ENCODE assay signal across 1 cellular context in the genomic region with DNA sequence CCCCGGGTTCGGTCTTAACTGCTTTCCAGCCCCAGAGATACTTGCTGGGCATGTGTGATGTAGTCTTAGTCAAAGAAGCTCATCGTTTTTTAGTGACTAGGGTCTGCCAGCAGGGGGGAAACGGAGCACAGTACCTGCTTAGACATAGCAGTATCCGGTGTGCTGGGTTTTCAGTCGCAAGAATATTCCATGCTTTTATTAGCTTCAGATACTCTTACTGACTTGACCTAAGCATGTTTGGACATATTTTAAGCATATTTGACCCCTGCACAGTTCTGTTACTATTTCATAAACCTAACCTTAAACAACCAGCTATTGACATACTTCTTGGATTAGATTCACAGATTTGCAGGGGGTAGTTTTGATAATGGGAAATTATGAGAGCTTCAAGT.
A peak's percentile ranks its signal among the peaks of the same experiment; 100 is the strongest.
TF ChIP-seq lines count a peak whose summit lies in the region.

No MANE protein-coding gene starts in this region.

TF ChIP-seq in K562, 482 proteins besides CTCF, POLR2A, EP300 and RAD21 (continued from another document and continues in another):
- TF ChIP-seq, protein P1, sequence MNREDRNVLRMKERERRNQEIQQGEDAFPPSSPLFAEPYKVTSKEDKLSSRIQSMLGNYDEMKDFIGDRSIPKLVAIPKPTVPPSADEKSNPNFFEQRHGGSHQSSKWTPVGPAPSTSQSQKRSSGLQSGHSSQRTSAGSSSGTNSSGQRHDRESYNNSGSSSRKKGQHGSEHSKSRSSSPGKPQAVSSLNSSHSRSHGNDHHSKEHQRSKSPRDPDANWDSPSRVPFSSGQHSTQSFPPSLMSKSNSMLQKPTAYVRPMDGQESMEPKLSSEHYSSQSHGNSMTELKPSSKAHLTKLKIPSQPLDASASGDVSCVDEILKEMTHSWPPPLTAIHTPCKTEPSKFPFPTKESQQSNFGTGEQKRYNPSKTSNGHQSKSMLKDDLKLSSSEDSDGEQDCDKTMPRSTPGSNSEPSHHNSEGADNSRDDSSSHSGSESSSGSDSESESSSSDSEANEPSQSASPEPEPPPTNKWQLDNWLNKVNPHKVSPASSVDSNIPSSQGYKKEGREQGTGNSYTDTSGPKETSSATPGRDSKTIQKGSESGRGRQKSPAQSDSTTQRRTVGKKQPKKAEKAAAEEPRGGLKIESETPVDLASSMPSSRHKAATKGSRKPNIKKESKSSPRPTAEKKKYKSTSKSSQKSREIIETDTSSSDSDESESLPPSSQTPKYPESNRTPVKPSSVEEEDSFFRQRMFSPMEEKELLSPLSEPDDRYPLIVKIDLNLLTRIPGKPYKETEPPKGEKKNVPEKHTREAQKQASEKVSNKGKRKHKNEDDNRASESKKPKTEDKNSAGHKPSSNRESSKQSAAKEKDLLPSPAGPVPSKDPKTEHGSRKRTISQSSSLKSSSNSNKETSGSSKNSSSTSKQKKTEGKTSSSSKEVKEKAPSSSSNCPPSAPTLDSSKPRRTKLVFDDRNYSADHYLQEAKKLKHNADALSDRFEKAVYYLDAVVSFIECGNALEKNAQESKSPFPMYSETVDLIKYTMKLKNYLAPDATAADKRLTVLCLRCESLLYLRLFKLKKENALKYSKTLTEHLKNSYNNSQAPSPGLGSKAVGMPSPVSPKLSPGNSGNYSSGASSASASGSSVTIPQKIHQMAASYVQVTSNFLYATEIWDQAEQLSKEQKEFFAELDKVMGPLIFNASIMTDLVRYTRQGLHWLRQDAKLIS (CRISPR knock-in tag; IDR thresholded peaks at IDR 0.05), result no peak
- TF ChIP-seq ZNF444 (CRISPR knock-in tag; IDR thresholded peaks at IDR 0.05) (no peak), PTBP1 (IDR thresholded peaks at IDR 0.05; ENCODE audit: low read depth, low read length) (no peak), RBM25 (IDR thresholded peaks at IDR 0.05; ENCODE audit: low read depth, low read length, severe bottlenecking) (no peak), ZBTB7A (IDR thresholded peaks at IDR 0.05; ENCODE audit: borderline replicate concordance, control insufficient read depth, low read depth, low read length) (peak; percentile 61), ADNP (tag; IDR thresholded peaks at IDR 0.05) (no peak), ZNF445 (CRISPR knock-in tag; IDR thresholded peaks at IDR 0.05; ENCODE audit: low read depth) (no peak), ZNF830 (CRISPR knock-in tag; IDR thresholded peaks at IDR 0.05) (no peak), MAFF (IDR thresholded peaks at IDR 0.05; ENCODE audit: low read length) (no peak), JUNB (CRISPR knock-in tag; conservative IDR thresholded peaks at IDR 0.05) (no peak), MXI1 (IDR thresholded peaks at IDR 0.05; ENCODE audit: low read depth, low read length) (no peak), FOXP1 (CRISPR knock-in tag; IDR thresholded peaks at IDR 0.05) (no peak), BACH1 (tag; IDR thresholded peaks at IDR 0.05) (no peak), DIDO1 (tag; IDR thresholded peaks at IDR 0.05; ENCODE audit: low read depth) (no peak), TFAM (CRISPR knock-in tag; conservative IDR thresholded peaks at IDR 0.05) (no peak), ILF3 (IDR thresholded peaks at IDR 0.05; ENCODE audit: borderline replicate concordance) (0 out of 2 replicates have a peak, but pooled peaks have one; percentile 77), BRF1 (IDR thresholded peaks at IDR 0.05; ENCODE audit: borderline replicate concordance, extremely low read depth, insufficient read length) (no peak), ZNF133 (CRISPR knock-in tag; IDR thresholded peaks at IDR 0.05) (no peak), ZEB2 (IDR thresholded peaks at IDR 0.05) (no peak), RUNX1 (IDR thresholded peaks at IDR 0.05; ENCODE audit: low read depth) (no peak), GABPA (tag; conservative IDR thresholded peaks at IDR 0.05; ENCODE audit: low read depth) (no peak), FOS (IDR thresholded peaks at IDR 0.05; ENCODE audit: extremely low read depth, insufficient read length) (no peak), TGIF2 (CRISPR knock-in tag; IDR thresholded peaks at IDR 0.05) (no peak), NR2C2 (CRISPR knock-in tag; IDR thresholded peaks at IDR 0.05) (no peak), NR2C2 (tag; IDR thresholded peaks at IDR 0.05) (no peak), ZNF146 (CRISPR knock-in tag; IDR thresholded peaks at IDR 0.05; ENCODE audit: unreplicated experiment) (no peak), SNRNP70 (optimal IDR thresholded peaks at IDR 0.05; ENCODE audit: low read depth, low read length) (no peak), ZNF644 (tag; IDR thresholded peaks at IDR 0.05; ENCODE audit: low read depth) (no peak)
- TF ChIP-seq, protein P2, sequence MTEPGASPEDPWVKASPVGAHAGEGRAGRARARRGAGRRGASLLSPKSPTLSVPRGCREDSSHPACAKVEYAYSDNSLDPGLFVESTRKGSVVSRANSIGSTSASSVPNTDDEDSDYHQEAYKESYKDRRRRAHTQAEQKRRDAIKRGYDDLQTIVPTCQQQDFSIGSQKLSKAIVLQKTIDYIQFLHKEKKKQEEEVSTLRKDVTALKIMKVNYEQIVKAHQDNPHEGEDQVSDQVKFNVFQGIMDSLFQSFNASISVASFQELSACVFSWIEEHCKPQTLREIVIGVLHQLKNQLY (CRISPR knock-in tag; conservative IDR thresholded peaks at IDR 0.05), result no peak
- TF ChIP-seq, protein P3, sequence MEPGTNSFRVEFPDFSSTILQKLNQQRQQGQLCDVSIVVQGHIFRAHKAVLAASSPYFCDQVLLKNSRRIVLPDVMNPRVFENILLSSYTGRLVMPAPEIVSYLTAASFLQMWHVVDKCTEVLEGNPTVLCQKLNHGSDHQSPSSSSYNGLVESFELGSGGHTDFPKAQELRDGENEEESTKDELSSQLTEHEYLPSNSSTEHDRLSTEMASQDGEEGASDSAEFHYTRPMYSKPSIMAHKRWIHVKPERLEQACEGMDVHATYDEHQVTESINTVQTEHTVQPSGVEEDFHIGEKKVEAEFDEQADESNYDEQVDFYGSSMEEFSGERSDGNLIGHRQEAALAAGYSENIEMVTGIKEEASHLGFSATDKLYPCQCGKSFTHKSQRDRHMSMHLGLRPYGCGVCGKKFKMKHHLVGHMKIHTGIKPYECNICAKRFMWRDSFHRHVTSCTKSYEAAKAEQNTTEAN (CRISPR knock-in tag; IDR thresholded peaks at IDR 0.05), result no peak
- TF ChIP-seq, protein P4, sequence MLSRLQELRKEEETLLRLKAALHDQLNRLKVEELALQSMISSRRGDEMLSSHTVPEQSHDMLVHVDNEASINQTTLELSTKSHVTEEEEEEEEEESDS (CRISPR knock-in tag; IDR thresholded peaks at IDR 0.05), result no peak
- TF ChIP-seq, protein P5, sequence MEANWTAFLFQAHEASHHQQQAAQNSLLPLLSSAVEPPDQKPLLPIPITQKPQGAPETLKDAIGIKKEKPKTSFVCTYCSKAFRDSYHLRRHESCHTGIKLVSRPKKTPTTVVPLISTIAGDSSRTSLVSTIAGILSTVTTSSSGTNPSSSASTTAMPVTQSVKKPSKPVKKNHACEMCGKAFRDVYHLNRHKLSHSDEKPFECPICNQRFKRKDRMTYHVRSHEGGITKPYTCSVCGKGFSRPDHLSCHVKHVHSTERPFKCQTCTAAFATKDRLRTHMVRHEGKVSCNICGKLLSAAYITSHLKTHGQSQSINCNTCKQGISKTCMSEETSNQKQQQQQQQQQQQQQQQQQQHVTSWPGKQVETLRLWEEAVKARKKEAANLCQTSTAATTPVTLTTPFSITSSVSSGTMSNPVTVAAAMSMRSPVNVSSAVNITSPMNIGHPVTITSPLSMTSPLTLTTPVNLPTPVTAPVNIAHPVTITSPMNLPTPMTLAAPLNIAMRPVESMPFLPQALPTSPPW (CRISPR knock-in tag; IDR thresholded peaks at IDR 0.05), result no peak
- TF ChIP-seq, protein P6, sequence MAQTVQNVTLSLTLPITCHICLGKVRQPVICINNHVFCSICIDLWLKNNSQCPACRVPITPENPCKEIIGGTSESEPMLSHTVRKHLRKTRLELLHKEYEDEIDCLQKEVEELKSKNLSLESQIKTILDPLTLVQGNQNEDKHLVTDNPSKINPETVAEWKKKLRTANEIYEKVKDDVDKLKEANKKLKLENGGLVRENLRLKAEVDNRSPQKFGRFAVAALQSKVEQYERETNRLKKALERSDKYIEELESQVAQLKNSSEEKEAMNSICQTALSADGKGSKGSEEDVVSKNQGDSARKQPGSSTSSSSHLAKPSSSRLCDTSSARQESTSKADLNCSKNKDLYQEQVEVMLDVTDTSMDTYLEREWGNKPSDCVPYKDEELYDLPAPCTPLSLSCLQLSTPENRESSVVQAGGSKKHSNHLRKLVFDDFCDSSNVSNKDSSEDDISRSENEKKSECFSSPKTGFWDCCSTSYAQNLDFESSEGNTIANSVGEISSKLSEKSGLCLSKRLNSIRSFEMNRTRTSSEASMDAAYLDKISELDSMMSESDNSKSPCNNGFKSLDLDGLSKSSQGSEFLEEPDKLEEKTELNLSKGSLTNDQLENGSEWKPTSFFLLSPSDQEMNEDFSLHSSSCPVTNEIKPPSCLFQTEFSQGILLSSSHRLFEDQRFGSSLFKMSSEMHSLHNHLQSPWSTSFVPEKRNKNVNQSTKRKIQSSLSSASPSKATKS (CRISPR knock-in tag; IDR thresholded peaks at IDR 0.05), result no peak
- TF ChIP-seq, protein P7, sequence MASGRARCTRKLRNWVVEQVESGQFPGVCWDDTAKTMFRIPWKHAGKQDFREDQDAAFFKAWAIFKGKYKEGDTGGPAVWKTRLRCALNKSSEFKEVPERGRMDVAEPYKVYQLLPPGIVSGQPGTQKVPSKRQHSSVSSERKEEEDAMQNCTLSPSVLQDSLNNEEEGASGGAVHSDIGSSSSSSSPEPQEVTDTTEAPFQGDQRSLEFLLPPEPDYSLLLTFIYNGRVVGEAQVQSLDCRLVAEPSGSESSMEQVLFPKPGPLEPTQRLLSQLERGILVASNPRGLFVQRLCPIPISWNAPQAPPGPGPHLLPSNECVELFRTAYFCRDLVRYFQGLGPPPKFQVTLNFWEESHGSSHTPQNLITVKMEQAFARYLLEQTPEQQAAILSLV (tag; IDR thresholded peaks at IDR 0.05), result no peak
- TF ChIP-seq, protein P8, sequence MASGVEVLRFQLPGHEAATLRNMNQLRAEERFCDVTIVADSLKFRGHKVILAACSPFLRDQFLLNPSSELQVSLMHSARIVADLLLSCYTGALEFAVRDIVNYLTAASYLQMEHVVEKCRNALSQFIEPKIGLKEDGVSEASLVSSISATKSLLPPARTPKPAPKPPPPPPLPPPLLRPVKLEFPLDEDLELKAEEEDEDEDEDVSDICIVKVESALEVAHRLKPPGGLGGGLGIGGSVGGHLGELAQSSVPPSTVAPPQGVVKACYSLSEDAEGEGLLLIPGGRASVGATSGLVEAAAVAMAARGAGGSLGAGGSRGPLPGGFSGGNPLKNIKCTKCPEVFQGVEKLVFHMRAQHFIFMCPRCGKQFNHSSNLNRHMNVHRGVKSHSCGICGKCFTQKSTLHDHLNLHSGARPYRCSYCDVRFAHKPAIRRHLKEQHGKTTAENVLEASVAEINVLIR (CRISPR knock-in tag; IDR thresholded peaks at IDR 0.05), result no peak
- TF ChIP-seq, protein P9, sequence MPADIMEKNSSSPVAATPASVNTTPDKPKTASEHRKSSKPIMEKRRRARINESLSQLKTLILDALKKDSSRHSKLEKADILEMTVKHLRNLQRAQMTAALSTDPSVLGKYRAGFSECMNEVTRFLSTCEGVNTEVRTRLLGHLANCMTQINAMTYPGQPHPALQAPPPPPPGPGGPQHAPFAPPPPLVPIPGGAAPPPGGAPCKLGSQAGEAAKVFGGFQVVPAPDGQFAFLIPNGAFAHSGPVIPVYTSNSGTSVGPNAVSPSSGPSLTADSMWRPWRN (IDR thresholded peaks at IDR 0.05; ENCODE audit: low read depth), result no peak
- TF ChIP-seq, protein P10, sequence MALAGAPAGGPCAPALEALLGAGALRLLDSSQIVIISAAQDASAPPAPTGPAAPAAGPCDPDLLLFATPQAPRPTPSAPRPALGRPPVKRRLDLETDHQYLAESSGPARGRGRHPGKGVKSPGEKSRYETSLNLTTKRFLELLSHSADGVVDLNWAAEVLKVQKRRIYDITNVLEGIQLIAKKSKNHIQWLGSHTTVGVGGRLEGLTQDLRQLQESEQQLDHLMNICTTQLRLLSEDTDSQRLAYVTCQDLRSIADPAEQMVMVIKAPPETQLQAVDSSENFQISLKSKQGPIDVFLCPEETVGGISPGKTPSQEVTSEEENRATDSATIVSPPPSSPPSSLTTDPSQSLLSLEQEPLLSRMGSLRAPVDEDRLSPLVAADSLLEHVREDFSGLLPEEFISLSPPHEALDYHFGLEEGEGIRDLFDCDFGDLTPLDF (CRISPR knock-in tag; IDR thresholded peaks at IDR 0.05), result 0 out of 2 replicates have a peak, but pooled peaks have one; percentile 14
- TF ChIP-seq, protein P11, sequence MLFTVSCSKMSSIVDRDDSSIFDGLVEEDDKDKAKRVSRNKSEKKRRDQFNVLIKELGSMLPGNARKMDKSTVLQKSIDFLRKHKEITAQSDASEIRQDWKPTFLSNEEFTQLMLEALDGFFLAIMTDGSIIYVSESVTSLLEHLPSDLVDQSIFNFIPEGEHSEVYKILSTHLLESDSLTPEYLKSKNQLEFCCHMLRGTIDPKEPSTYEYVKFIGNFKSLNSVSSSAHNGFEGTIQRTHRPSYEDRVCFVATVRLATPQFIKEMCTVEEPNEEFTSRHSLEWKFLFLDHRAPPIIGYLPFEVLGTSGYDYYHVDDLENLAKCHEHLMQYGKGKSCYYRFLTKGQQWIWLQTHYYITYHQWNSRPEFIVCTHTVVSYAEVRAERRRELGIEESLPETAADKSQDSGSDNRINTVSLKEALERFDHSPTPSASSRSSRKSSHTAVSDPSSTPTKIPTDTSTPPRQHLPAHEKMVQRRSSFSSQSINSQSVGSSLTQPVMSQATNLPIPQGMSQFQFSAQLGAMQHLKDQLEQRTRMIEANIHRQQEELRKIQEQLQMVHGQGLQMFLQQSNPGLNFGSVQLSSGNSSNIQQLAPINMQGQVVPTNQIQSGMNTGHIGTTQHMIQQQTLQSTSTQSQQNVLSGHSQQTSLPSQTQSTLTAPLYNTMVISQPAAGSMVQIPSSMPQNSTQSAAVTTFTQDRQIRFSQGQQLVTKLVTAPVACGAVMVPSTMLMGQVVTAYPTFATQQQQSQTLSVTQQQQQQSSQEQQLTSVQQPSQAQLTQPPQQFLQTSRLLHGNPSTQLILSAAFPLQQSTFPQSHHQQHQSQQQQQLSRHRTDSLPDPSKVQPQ (CRISPR knock-in tag; IDR thresholded peaks at IDR 0.05; ENCODE audit: borderline replicate concordance), result no peak
- TF ChIP-seq, protein P12, sequence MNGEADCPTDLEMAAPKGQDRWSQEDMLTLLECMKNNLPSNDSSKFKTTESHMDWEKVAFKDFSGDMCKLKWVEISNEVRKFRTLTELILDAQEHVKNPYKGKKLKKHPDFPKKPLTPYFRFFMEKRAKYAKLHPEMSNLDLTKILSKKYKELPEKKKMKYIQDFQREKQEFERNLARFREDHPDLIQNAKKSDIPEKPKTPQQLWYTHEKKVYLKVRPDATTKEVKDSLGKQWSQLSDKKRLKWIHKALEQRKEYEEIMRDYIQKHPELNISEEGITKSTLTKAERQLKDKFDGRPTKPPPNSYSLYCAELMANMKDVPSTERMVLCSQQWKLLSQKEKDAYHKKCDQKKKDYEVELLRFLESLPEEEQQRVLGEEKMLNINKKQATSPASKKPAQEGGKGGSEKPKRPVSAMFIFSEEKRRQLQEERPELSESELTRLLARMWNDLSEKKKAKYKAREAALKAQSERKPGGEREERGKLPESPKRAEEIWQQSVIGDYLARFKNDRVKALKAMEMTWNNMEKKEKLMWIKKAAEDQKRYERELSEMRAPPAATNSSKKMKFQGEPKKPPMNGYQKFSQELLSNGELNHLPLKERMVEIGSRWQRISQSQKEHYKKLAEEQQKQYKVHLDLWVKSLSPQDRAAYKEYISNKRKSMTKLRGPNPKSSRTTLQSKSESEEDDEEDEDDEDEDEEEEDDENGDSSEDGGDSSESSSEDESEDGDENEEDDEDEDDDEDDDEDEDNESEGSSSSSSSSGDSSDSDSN (IDR thresholded peaks at IDR 0.05; ENCODE audit: borderline replicate concordance in 1 of 2, low read depth in 2 of 2, low read length in 2 of 2), result 0 out of 4 replicates have a peak, but pooled peaks of 1 of the 2 experiments have one; percentile 1
